2 cellular contexts compared by ENCODE assay signal in the genomic region with DNA sequence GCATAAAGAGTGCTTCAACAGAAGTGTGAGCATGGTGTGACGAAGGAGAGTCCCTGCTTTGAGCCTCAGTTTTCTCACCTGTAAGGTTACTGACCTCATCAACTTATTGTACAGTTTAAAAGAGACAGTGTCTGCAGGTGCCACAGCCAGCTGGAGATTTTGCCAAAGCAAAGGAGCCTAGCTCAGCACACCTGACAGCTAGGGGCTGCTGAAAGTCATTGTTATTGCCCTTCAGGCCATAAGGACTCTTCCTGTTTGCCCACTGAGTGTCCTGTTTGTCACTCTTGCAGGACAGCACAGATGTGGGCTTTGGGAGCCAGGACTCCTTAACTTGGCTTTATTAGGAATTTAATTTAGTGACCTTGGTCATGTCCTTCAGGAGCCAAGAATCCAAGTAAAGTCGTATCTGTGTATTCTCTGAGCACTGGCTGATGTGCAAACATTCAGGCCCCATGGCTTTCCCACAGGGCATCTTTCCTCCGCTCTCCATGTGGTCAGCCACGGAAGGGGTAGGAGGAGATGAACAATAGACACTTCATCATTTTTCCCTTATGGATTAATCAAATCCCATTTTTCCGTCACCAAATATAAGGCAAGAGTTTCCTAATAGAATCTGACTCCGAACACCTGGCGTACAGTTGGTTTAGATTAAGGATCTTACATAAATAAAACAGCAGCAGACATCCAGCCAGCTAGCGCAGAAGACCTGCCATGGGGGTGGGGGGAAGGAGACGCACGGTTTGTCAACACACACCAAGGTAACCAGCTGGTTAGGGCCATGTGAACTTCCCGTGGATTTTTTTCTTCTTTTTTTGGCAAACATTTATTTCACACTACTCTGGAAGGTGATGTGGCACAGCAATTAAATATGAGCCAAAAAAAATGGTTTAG.
TF ChIP-seq lines count a peak whose summit lies in the region.

No MANE protein-coding gene starts in this region.

TF ChIP-seq in SK-N-SH treated with all-trans-retinoic acid at 6 μM for 48 hours, 23 proteins besides CTCF, POLR2A, EP300 and RAD21 (continued from another document):
- TF ChIP-seq, protein P1, sequence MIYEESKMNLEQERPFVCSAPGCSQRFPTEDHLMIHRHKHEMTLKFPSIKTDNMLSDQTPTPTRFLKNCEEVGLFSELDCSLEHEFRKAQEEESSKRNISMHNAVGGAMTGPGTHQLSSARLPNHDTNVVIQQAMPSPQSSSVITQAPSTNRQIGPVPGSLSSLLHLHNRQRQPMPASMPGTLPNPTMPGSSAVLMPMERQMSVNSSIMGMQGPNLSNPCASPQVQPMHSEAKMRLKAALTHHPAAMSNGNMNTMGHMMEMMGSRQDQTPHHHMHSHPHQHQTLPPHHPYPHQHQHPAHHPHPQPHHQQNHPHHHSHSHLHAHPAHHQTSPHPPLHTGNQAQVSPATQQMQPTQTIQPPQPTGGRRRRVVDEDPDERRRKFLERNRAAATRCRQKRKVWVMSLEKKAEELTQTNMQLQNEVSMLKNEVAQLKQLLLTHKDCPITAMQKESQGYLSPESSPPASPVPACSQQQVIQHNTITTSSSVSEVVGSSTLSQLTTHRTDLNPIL (CRISPR knock-in tag; IDR thresholded peaks at IDR 0.05; ENCODE audit: low read depth), result no peak
- TF ChIP-seq ARNTL (CRISPR knock-in tag; IDR thresholded peaks at IDR 0.05; ENCODE audit: borderline replicate concordance, low read depth) (no peak), TCF4 (CRISPR knock-in tag; IDR thresholded peaks at IDR 0.05; ENCODE audit: borderline replicate concordance) (peak; percentile 15; the same call in 1 of the 2 replicates), PPARA (CRISPR knock-in tag; IDR thresholded peaks at IDR 0.05; ENCODE audit: borderline replicate concordance) (no peak), TOX (CRISPR knock-in tag; IDR thresholded peaks at IDR 0.05; ENCODE audit: borderline replicate concordance) (no peak)

TF ChIP-seq in SK-N-SH, 30 proteins besides CTCF, POLR2A, EP300 and RAD21 (continued from another document):
- TF ChIP-seq, protein P2, sequence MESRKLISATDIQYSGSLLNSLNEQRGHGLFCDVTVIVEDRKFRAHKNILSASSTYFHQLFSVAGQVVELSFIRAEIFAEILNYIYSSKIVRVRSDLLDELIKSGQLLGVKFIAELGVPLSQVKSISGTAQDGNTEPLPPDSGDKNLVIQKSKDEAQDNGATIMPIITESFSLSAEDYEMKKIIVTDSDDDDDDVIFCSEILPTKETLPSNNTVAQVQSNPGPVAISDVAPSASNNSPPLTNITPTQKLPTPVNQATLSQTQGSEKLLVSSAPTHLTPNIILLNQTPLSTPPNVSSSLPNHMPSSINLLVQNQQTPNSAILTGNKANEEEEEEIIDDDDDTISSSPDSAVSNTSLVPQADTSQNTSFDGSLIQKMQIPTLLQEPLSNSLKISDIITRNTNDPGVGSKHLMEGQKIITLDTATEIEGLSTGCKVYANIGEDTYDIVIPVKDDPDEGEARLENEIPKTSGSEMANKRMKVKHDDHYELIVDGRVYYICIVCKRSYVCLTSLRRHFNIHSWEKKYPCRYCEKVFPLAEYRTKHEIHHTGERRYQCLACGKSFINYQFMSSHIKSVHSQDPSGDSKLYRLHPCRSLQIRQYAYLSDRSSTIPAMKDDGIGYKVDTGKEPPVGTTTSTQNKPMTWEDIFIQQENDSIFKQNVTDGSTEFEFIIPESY (IDR thresholded peaks at IDR 0.05; ENCODE audit: borderline replicate concordance, low read depth), result no peak
- TF ChIP-seq MAX (IDR thresholded peaks at IDR 0.05; ENCODE audit: low read depth) (no peak), FOXJ3 (CRISPR knock-in tag; IDR thresholded peaks at IDR 0.05) (no peak), NRF1 (IDR thresholded peaks at IDR 0.05; ENCODE audit: low read depth, low read length) (no peak), JUND (IDR thresholded peaks at IDR 0.05) (no peak)
- TF ChIP-seq, protein P3, sequence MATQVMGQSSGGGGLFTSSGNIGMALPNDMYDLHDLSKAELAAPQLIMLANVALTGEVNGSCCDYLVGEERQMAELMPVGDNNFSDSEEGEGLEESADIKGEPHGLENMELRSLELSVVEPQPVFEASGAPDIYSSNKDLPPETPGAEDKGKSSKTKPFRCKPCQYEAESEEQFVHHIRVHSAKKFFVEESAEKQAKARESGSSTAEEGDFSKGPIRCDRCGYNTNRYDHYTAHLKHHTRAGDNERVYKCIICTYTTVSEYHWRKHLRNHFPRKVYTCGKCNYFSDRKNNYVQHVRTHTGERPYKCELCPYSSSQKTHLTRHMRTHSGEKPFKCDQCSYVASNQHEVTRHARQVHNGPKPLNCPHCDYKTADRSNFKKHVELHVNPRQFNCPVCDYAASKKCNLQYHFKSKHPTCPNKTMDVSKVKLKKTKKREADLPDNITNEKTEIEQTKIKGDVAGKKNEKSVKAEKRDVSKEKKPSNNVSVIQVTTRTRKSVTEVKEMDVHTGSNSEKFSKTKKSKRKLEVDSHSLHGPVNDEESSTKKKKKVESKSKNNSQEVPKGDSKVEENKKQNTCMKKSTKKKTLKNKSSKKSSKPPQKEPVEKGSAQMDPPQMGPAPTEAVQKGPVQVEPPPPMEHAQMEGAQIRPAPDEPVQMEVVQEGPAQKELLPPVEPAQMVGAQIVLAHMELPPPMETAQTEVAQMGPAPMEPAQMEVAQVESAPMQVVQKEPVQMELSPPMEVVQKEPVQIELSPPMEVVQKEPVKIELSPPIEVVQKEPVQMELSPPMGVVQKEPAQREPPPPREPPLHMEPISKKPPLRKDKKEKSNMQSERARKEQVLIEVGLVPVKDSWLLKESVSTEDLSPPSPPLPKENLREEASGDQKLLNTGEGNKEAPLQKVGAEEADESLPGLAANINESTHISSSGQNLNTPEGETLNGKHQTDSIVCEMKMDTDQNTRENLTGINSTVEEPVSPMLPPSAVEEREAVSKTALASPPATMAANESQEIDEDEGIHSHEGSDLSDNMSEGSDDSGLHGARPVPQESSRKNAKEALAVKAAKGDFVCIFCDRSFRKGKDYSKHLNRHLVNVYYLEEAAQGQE (IDR thresholded peaks at IDR 0.05; ENCODE audit: low read depth, low read length), result no peak
